ENCODE assay signal across 21 cellular contexts in the genomic region with DNA sequence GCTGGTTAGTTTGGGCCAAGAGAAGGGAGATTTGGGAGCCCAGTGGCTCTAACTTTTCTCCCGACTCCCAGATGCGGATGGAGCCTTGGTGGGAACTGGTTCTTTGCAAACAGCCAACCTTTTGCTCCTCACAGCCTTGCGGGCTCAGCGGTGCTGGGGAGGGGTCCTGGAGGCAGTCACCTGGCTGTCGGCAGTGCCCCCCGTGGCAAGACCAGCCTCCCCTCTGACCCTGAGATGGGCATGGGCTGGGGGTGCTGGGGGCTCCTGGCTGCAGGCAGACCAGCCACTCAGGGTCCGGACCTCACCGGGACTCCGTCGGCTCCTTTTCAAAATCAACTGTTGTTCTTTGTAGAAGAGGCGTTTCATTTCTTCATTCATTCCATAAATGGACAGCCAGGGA. TPM values are rescaled to one million over a fixed set of nuclear protein-coding genes. Genes with fewer than 3 reads are reported as not detected.
DNase-seq lines count a peak whose midpoint lies in the region; ATAC-seq and TF ChIP-seq lines count a peak whose summit lies in the region.
"Had no signal": no experiment of that assay in that cellular context is flagged by ENCODE, and none has a peak within 500 bp of the region (broad histone marks: within the 10 kb centered on the region; RNA-seq: fewer than 3 reads in every experiment).

No MANE protein-coding gene starts in this region.

- peak overlapping the region; percentile 61 for H3K27ac Mint-ChIP-seq in activated T-helper 17 cell treated with anti-CD3 and anti-CD28 coated beads, Interleukin-2, amount 50 U/mL, for 72 hours
- peak overlapping the region in 2 of 3 experiments; percentile 48 to 90 for H3K27ac Mint-ChIP-seq in nephron
- peak overlapping the region; percentile 65 for H3K27ac Mint-ChIP-seq in stimulated activated effector memory CD8-positive, alpha-beta T cell treated with anti-CD3 and anti-CD28 coated beads, Interleukin-12 subunit alpha, Interleukin-12 subunit beta, amount 100 ng/mL, for 72 hours
- H3K27ac Mint-ChIP-seq: CD4-positive, alpha-beta T cell had no signal

- H3K9ac ChIP-seq in BLaER1 treated with 17β-estradiol and CSF1 and Interleukin-3, amounts not matched to agents 10 nM and 100 nM: peak overlapping the region in 4 of 11 experiments; percentile 2 to 43 (median 24); a peak in 4 of 22 replicates
- H3K9ac ChIP-seq: SK-N-SH had no signal

- H3K4me1 Mint-ChIP-seq in activated T-helper 17 cell treated with anti-CD3 and anti-CD28 coated beads, Interleukin-2, amount 50 U/mL, for 72 hours: peaks cover 4% of the 10 kb centered on the region
- H3K4me1 Mint-ChIP-seq in nephron: peaks cover 32% of the 10 kb centered on the region
- peaks cover 34% of the 10 kb centered on the region for H3K4me1 Mint-ChIP-seq in stimulated activated effector memory CD8-positive, alpha-beta T cell treated with anti-CD3 and anti-CD28 coated beads, Interleukin-12 subunit alpha, Interleukin-12 subunit beta, amount 100 ng/mL, for 72 hours

- peaks cover 20 to 98% (median 88%) of the 10 kb centered on the region in 10 experiments for H3K4me1 ChIP-seq in BLaER1 treated with 17β-estradiol and CSF1 and Interleukin-3, amounts not matched to agents 10 nM and 100 nM

- no peaks in the 10 kb centered on the region for H3K27me3 Mint-ChIP-seq in activated T-helper 17 cell treated with anti-CD3 and anti-CD28 coated beads, Interleukin-2, amount 50 U/mL, for 72 hours
- peaks cover 3% of the 10 kb centered on the region for H3K27me3 Mint-ChIP-seq in nephron (ENCODE audit: low read depth)
- H3K27me3 Mint-ChIP-seq: CD4-positive, alpha-beta T cell had no signal

- H3K4me3 ChIP-seq in BLaER1 treated with 17β-estradiol and CSF1 and Interleukin-3, amounts not matched to agents 10 nM and 100 nM: no peak overlapping the region

- no peak for DNase-seq in stimulated activated effector memory CD8-positive, alpha-beta T cell treated with anti-CD3 and anti-CD28 coated beads, Interleukin-12 subunit alpha, Interleukin-12 subunit beta, amount 100 ng/mL, for 72 hours (ENCODE audit: low spot score in 2 of 2)
- DNase-seq in GDM1 (lab: John Stamatoyannopoulos, UW) (no peak), activated T-cell treated with anti-CD3 and anti-CD28 coated beads for 4 hours (no peak)
- no peak for DNase-seq in stimulated activated CD4-positive, alpha-beta T cell treated with anti-CD3 and anti-CD28 coated beads, Interleukin-4, amount 100 ng/mL, for 1 hour
- DNase-seq: CD4-positive, alpha-beta T cell; H7; Karpas-422; NCI-H1092 treated with DMSO at 0.1 percent for 48 hours; NCI-H1436; NCI-H187; NCI-H2081 treated with DMSO at 0.1 percent for 48 hours; NCI-H2171; NCI-H226; NCI-H510A; NCI-H69; RPMI8226; SIG-M5; SK-N-SH had no signal

- H3K9me3 ChIP-seq in BLaER1 treated with 17β-estradiol and CSF1 and Interleukin-3, amounts not matched to agents 10 nM and 100 nM (replicated peaks in 1 of 11): no peaks in the 10 kb centered on the region
- H3K9me3 ChIP-seq: SK-N-SH had no signal

- peak overlapping the region in 8 of 11 experiments; percentile 65 to 85 (median 78); a peak in 14 of 22 replicates for H3K4me2 ChIP-seq in BLaER1 treated with 17β-estradiol and CSF1 and Interleukin-3, amounts not matched to agents 10 nM and 100 nM
- H3K4me2 ChIP-seq: SK-N-SH had no signal

- H3K27me3 ChIP-seq in BLaER1 treated with 17β-estradiol and CSF1 and Interleukin-3, amounts not matched to agents 10 nM and 100 nM: peaks cover 0 to 51% (median 0%) of the 10 kb centered on the region in 11 experiments; a peak in 7 of 22 replicates

- ATAC-seq in activated T-helper 17 cell treated with anti-CD3 and anti-CD28 coated beads, Interleukin-2, amount 50 U/mL, for 72 hours (replicated peaks): no peak
- no peak for ATAC-seq in stimulated activated effector memory CD8-positive, alpha-beta T cell treated with anti-CD3 and anti-CD28 coated beads, Interleukin-12 subunit alpha, Interleukin-12 subunit beta, amount 100 ng/mL, for 72 hours

- no peaks in the 10 kb centered on the region for H3K36me3 Mint-ChIP-seq in activated T-helper 17 cell treated with anti-CD3 and anti-CD28 coated beads, Interleukin-2, amount 50 U/mL, for 72 hours (ENCODE audit: low read depth)
- H3K36me3 Mint-ChIP-seq in nephron (ENCODE audit: low read depth): no peaks in the 10 kb centered on the region
- H3K36me3 Mint-ChIP-seq in stimulated activated effector memory CD8-positive, alpha-beta T cell treated with anti-CD3 and anti-CD28 coated beads, Interleukin-12 subunit alpha, Interleukin-12 subunit beta, amount 100 ng/mL, for 72 hours: peaks cover 6% of the 10 kb centered on the region

- H3K27ac ChIP-seq in BLaER1 treated with 17β-estradiol and CSF1 and Interleukin-3, amounts not matched to agents 10 nM and 100 nM: 0 out of 22 replicates have a peak overlapping the region, but pooled peaks of 1 of the 11 experiments have one; percentile 3

- H3K36me3 ChIP-seq in BLaER1 treated with 17β-estradiol and CSF1 and Interleukin-3, amounts not matched to agents 10 nM and 100 nM: no peaks in the 10 kb centered on the region

- H4K20me1 ChIP-seq in BLaER1 treated with 17β-estradiol and CSF1 and Interleukin-3, amounts not matched to agents 10 nM and 100 nM: peaks cover 61 to 91% (median 83%) of the 10 kb centered on the region in 11 experiments

- no peak overlapping the region for H3K4me3 Mint-ChIP-seq in activated T-helper 17 cell treated with anti-CD3 and anti-CD28 coated beads, Interleukin-2, amount 50 U/mL, for 72 hours
- no peak overlapping the region for H3K4me3 Mint-ChIP-seq in nephron
- H3K4me3 Mint-ChIP-seq in stimulated activated effector memory CD8-positive, alpha-beta T cell treated with anti-CD3 and anti-CD28 coated beads, Interleukin-12 subunit alpha, Interleukin-12 subunit beta, amount 100 ng/mL, for 72 hours: no peak overlapping the region
- H3K4me3 Mint-ChIP-seq: CD4-positive, alpha-beta T cell had no signal

- H3K9me3 Mint-ChIP-seq in activated T-helper 17 cell treated with anti-CD3 and anti-CD28 coated beads, Interleukin-2, amount 50 U/mL, for 72 hours: no peaks in the 10 kb centered on the region
- no peaks in the 10 kb centered on the region for H3K9me3 Mint-ChIP-seq in nephron
- H3K9me3 Mint-ChIP-seq in stimulated activated effector memory CD8-positive, alpha-beta T cell treated with anti-CD3 and anti-CD28 coated beads, Interleukin-12 subunit alpha, Interleukin-12 subunit beta, amount 100 ng/mL, for 72 hours: no peaks in the 10 kb centered on the region
- H3K9me3 Mint-ChIP-seq: CD4-positive, alpha-beta T cell had no signal

- TF ChIP-seq CTCF in nephron (IDR thresholded peaks at IDR 0.05; ENCODE audit: unreplicated experiment in 3 of 3): no peak

RNA-seq across cellular contexts. Expression of gene GSE1, which starts 21.7 kb away (rescaled TPM):
- 10 to 100 TPM; 12.1 to 17.4 TPM for total RNA-seq in activated T-helper 17 cell treated with anti-CD3 and anti-CD28 coated beads, Interleukin-2, amount 50 U/mL, for 72 hours
